In genomic region chr5:4078544-4078943, GRCh38 we compare ENCODE assay signal across 1 cellular context.
TF ChIP-seq lines count a peak whose summit lies in the region.

No MANE protein-coding gene starts in this region.

TF ChIP-seq in HepG2, 621 proteins besides CTCF, POLR2A, EP300 and RAD21 (continued from another document):
- TF ChIP-seq SKIL (CRISPR knock-in tag; IDR thresholded peaks at IDR 0.05; ENCODE audit: borderline replicate concordance), result no peak
- no peak for TF ChIP-seq YEATS4 (CRISPR knock-in tag; IDR thresholded peaks at IDR 0.05; ENCODE audit: borderline replicate concordance)
- TF ChIP-seq SAP130 (CRISPR knock-in tag; IDR thresholded peaks at IDR 0.05; ENCODE audit: low read depth), result no peak
- no peak for TF ChIP-seq POLR2AphosphoS5 (IDR thresholded peaks at IDR 0.05; ENCODE audit: low read depth, low read length)
- TF ChIP-seq RELA (CRISPR knock-in tag; IDR thresholded peaks at IDR 0.05), result no peak
- TF ChIP-seq ZNF83 (CRISPR knock-in tag; IDR thresholded peaks at IDR 0.05; ENCODE audit: borderline replicate concordance), result no peak
- TF ChIP-seq GATAD2A (CRISPR knock-in tag; IDR thresholded peaks at IDR 0.05), result no peak
- TF ChIP-seq SUZ12 (IDR thresholded peaks at IDR 0.05; ENCODE audit: low read depth, low read length), result no peak
- no peak for TF ChIP-seq GMEB2 (CRISPR knock-in tag; IDR thresholded peaks at IDR 0.05; ENCODE audit: low read depth)
- TF ChIP-seq ZNF431 (CRISPR knock-in tag; IDR thresholded peaks at IDR 0.05; ENCODE audit: borderline replicate concordance, low read depth), result no peak
- TF ChIP-seq PAWR (CRISPR knock-in tag; IDR thresholded peaks at IDR 0.05; ENCODE audit: borderline replicate concordance), result no peak
- TF ChIP-seq NFE2L2 (IDR thresholded peaks at IDR 0.05; ENCODE audit: low read length), result 0 out of 2 replicates have a peak, but pooled peaks have one; percentile 38
- no peak for TF ChIP-seq MAZ (IDR thresholded peaks at IDR 0.05; ENCODE audit: borderline replicate concordance, low read depth, low read length)
- TF ChIP-seq MAZ (CRISPR knock-in tag; IDR thresholded peaks at IDR 0.05; ENCODE audit: low read depth), result no peak
- TF ChIP-seq HOXD1 (CRISPR knock-in tag; IDR thresholded peaks at IDR 0.05), result no peak
- TF ChIP-seq ZNF318 (CRISPR knock-in tag; IDR thresholded peaks at IDR 0.05), result no peak
- no peak for TF ChIP-seq KAT2B (IDR thresholded peaks at IDR 0.05; ENCODE audit: borderline replicate concordance, low read depth, low read length)
- TF ChIP-seq TSC22D2 (CRISPR knock-in tag; IDR thresholded peaks at IDR 0.05; ENCODE audit: borderline replicate concordance), result no peak
- 0 out of 2 replicates have a peak, but pooled peaks have one; percentile 5 for TF ChIP-seq MAFF (IDR thresholded peaks at IDR 0.05; ENCODE audit: low read depth, low read length)
- no peak for TF ChIP-seq HNRNPLL (IDR thresholded peaks at IDR 0.05; ENCODE audit: low read depth, low read length, poor library complexity, severe bottlenecking)
- TF ChIP-seq ZNF296 (CRISPR knock-in tag; conservative IDR thresholded peaks at IDR 0.05), result no peak
